11 cellular contexts compared by ENCODE assay signal in genomic region chr10:117294039-117294438, GRCh38. TPM values are rescaled to one million over a fixed set of nuclear protein-coding genes. Genes with fewer than 3 reads are reported as not detected.
"Had no signal": no experiment of that assay in that cellular context is flagged by ENCODE, and none has a peak within 500 bp of the region (broad histone marks: within the 10 kb centered on the region; RNA-seq: fewer than 3 reads in every experiment).

No MANE protein-coding gene starts in this region.

- ATAC-seq: HCT116, HepG2 had no signal

- H3K27ac ChIP-seq: GM23248, HL-60 had no signal

- H3K4me3 Mint-ChIP-seq: HFFc6, IgD-negative memory B cell had no signal

- H3K9ac ChIP-seq: GM23248 had no signal

- H2AFZ ChIP-seq: GM23248 had no signal

- H3K27me3 Mint-ChIP-seq: IgD-negative memory B cell had no signal

- H3K9me3 Mint-ChIP-seq: HFFc6, IgD-negative memory B cell had no signal

- H3K9me3 ChIP-seq: HAP-1 had no signal

- DNase-seq: GM23248, GOT3, H7, HFFc6, KG1 had no signal

- FAIRE-seq: HepG2 had no signal

- H3K4me3 ChIP-seq: GM23248, HAP-1 had no signal

- H3K27ac Mint-ChIP-seq: HFFc6, IgD-negative memory B cell had no signal

RNA-seq across cellular contexts. Expression of gene SLC18A2, which starts 53.1 kb away (rescaled TPM):
- total RNA-seq: GM23248, HepG2, HFFc6, HT1080 had no signal
- polyA plus RNA-seq: HepG2 had no signal
